8 cellular contexts compared by ENCODE assay signal in the genomic region with DNA sequence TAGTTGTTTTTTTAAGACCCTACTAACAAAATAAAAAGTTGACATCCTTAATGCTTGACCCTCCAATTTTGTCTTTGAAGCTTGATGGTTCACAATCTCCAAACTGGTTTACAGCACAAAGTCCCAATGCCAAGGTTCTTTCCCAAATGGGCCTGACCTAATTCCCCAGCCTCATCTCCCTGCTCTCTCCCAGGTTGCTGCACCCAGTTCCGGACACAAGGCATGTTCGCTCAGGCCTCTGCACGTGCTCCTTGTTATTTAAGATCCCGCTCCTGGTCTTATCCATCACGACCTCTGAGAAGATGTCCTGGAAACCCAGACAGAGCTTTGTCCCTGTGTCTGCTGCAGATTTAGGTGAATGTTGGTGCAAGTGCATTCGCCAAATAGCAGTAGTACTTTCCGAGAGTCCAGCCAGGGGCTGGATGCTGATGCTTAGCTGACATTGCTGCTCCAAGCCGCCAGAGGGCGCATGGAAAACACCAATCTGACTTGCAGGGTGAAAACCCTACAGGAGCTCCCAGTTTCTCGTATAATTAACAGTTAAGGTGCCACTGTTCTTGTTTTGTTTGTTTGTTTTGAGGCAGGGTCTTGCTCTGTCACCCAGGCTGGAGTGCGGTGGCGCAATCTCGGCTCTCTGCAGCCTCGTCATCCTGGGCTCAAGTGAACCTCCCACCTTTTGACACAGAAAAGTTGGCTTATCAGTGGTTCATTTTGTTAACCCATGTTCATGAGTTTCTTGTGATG. TPM values are rescaled to one million over a fixed set of nuclear protein-coding genes. Genes with fewer than 3 reads are reported as not detected.
A peak's percentile ranks its signal among the peaks of the same experiment; 100 is the strongest.
DNase-seq lines count a peak whose midpoint lies in the region; ATAC-seq and TF ChIP-seq lines count a peak whose summit lies in the region.

No MANE protein-coding gene starts in this region.

- TF ChIP-seq CTCF in HCT116 (IDR thresholded peaks at IDR 0.05 in 2 of 3, conservative IDR thresholded peaks at IDR 0.05 in 1 of 3; ENCODE audit: borderline replicate concordance in 1 of 3, insufficient read depth in 1 of 3, low read depth in 2 of 3, low read length in 2 of 3), result peak; percentile 92 to 93 (median 92)

- POLR2A ChIA-PET in HCT116 (lab: Charles Lee), result interaction anchor here (0.8 to 1.0 kb wide), 2 partner anchors 16 to 73 kb away, joined by 3 to 9 read pairs; no protein-coding TSS in a partner anchor
- POLR2A ChIA-PET in activated CD4-positive, alpha-beta memory T cell treated with anti-CD3 and anti-CD28 coated beads, Interleukin-2, amount 10 ng/mL, durations not matched to agents 7 days and 5 days (lab: Charles Lee), result interaction anchor here (0.9 to 2.5 kb wide), 13 partner anchors 8 to 150 kb away, joined by 3 to 15 read pairs (median 4); a partner anchor contains a TSS

- H3K4me3 Mint-ChIP-seq in activated CD4-positive, alpha-beta memory T cell treated with anti-CD3 and anti-CD28 coated beads, Interleukin-2, amount 10 ng/mL, durations not matched to agents 7 days and 5 days, result no peak overlapping the region
- H3K4me3 Mint-ChIP-seq in memory B cell, result no peak overlapping the region

- DNase-seq in CD1c-positive myeloid dendritic cell (ENCODE audit: extremely low spot score) (peak; percentile 88), HCT116 (ENCODE audit: low read depth, low spot score) (peak; percentile 53), NCI-H748 treated with DMSO at 0.1 percent for 48 hours (lab: John Stamatoyannopoulos, UW) (peak; percentile 64), memory B cell (ENCODE audit: low spot score in 2 of 2) (peak; percentile 70 to 78)
- DNase-seq in activated CD4-positive, alpha-beta memory T cell treated with anti-CD3 and anti-CD28 coated beads, Interleukin-2, amount 10 ng/mL, durations not matched to agents 7 days and 5 days, result peak; percentile 82
- peak; percentile 75 for DNase-seq in effector CD4-positive, alpha-beta T cell
- DNase-seq in stimulated activated CD8-positive, alpha-beta memory T cell treated with anti-CD3 and anti-CD28 coated beads, Interleukin-15, amount 100 ng/mL, for 4 hours (ENCODE audit: low read depth in 2 of 2), result peak; percentile 45 to 58

- H3K9ac ChIP-seq in HCT116 (ENCODE audit: low read length), result no peak overlapping the region

- CTCF ChIA-PET in HCT116 (lab: Charles Lee), result interaction anchor here (0.6 to 5.2 kb wide), 27 partner anchors 8 to 363 kb away, joined by 3 to 225 read pairs (median 6); a partner anchor contains a TSS
- CTCF ChIA-PET in activated CD4-positive, alpha-beta memory T cell treated with anti-CD3 and anti-CD28 coated beads, Interleukin-2, amount 10 ng/mL, durations not matched to agents 7 days and 5 days (lab: Charles Lee), result interaction anchor here (0.7 to 9.3 kb wide), 41 partner anchors 10 to 363 kb away, joined by 3 to 193 read pairs (median 5); a partner anchor contains a TSS

- peaks cover 25% of the 10 kb centered on the region for H3K4me1 Mint-ChIP-seq in activated CD4-positive, alpha-beta memory T cell treated with anti-CD3 and anti-CD28 coated beads, Interleukin-2, amount 10 ng/mL, durations not matched to agents 7 days and 5 days
- H3K4me1 Mint-ChIP-seq in memory B cell, result peaks cover 7% of the 10 kb centered on the region

- no peaks in the 10 kb centered on the region for H3K36me3 Mint-ChIP-seq in activated CD4-positive, alpha-beta memory T cell treated with anti-CD3 and anti-CD28 coated beads, Interleukin-2, amount 10 ng/mL, durations not matched to agents 7 days and 5 days (ENCODE audit: low read depth)
- no peaks in the 10 kb centered on the region for H3K36me3 Mint-ChIP-seq in memory B cell

- H3K9me3 ChIP-seq in HCT116 (ENCODE audit: control insufficient read depth in 1 of 2, insufficient read depth in 1 of 2, low read depth in 1 of 2, low read length in 2 of 2), result no peaks in the 10 kb centered on the region

- intact Hi-C loops in HCT116 (cut with micrococcal nuclease), result loop anchor here (1.0 kb wide), 1 partner anchor 72 kb away; no protein-coding TSS in a partner anchor

- H3K4me3 ChIP-seq in HCT116 (replicated peaks in 1 of 2; ENCODE audit: low read depth in 1 of 2, low read length in 2 of 2), result no peak overlapping the region

- no peak overlapping the region for H3K27ac Mint-ChIP-seq in activated CD4-positive, alpha-beta memory T cell treated with anti-CD3 and anti-CD28 coated beads, Interleukin-2, amount 10 ng/mL, durations not matched to agents 7 days and 5 days
- H3K27ac Mint-ChIP-seq in memory B cell, result no peak overlapping the region

- no peaks in the 10 kb centered on the region for H3K36me3 ChIP-seq in HCT116 (ENCODE audit: control insufficient read depth in 1 of 2, insufficient read depth in 2 of 2, low read length in 2 of 2)

- RAD21 ChIA-PET in HCT116 (lab: Charles Lee; ENCODE audit: low non-redundant PET in 1 of 2, low total read pairs in 2 of 2, uncharacterized antibody in 2 of 2, unreplicated experiment in 2 of 2), result interaction anchor here (0.7 to 2.6 kb wide), 7 partner anchors 57 to 77 kb away, joined by 3 to 32 read pairs (median 4); a partner anchor contains a TSS

- BruUV-seq in HCT116 (replicated peaks; lab: Mats Ljungman, UMichigan), result no TSS peak

- peaks cover 0 to 3% of the 10 kb centered on the region in 2 experiments; a peak in 1 of 4 replicates for H3K4me1 ChIP-seq in HCT116 (ENCODE audit: control insufficient read depth in 1 of 2, insufficient read depth in 2 of 2, low read length in 2 of 2)

- H3K9me2 ChIP-seq in HCT116 (ENCODE audit: insufficient read depth), result no peaks in the 10 kb centered on the region

- H2AFZ ChIP-seq in HCT116 (ENCODE audit: low read depth, low read length, poor library complexity, severe bottlenecking), result peak overlapping the region; percentile 85

- H3K27ac ChIP-seq in HCT116 (ENCODE audit: low read depth, low read length), result no peak overlapping the region

- ATAC-seq in HCT116, result peak; percentile 92
- peak; percentile 93 for ATAC-seq in memory B cell (ENCODE audit: low read depth)
- no peak for ATAC-seq in HG03521 (IDR thresholded peaks at IDR 0.05; ENCODE audit: unreplicated experiment)

- no peaks in the 10 kb centered on the region for H4K20me1 ChIP-seq in HCT116 (ENCODE audit: insufficient read depth)

- H3K27me3 Mint-ChIP-seq in activated CD4-positive, alpha-beta memory T cell treated with anti-CD3 and anti-CD28 coated beads, Interleukin-2, amount 10 ng/mL, durations not matched to agents 7 days and 5 days, result no peaks in the 10 kb centered on the region
- no peaks in the 10 kb centered on the region for H3K27me3 Mint-ChIP-seq in memory B cell

- peaks cover 2% of the 10 kb centered on the region for H3K9me3 Mint-ChIP-seq in activated CD4-positive, alpha-beta memory T cell treated with anti-CD3 and anti-CD28 coated beads, Interleukin-2, amount 10 ng/mL, durations not matched to agents 7 days and 5 days
- no peaks in the 10 kb centered on the region for H3K9me3 Mint-ChIP-seq in memory B cell

- no peaks in the 10 kb centered on the region for H3K79me2 ChIP-seq in HCT116 (ENCODE audit: insufficient read depth, low read length)

- TF ChIP-seq RAD21 in HCT116 (IDR thresholded peaks at IDR 0.05; ENCODE audit: low read depth), result peak; percentile 96

- peak overlapping the region; percentile 31 for H3K4me2 ChIP-seq in HCT116 (ENCODE audit: low read length)

- H3K27me3 ChIP-seq in HCT116 (ENCODE audit: insufficient read depth, low read length), result no peaks in the 10 kb centered on the region

- TF ChIP-seq POLR2A in HCT116 (IDR thresholded peaks at IDR 0.05; ENCODE audit: borderline replicate concordance, extremely low read depth, insufficient read depth, insufficient read length), result no peak

TF ChIP-seq in HCT116, 20 proteins besides CTCF, POLR2A, EP300 and RAD21 (continues in another document):
- TF ChIP-seq POLR2AphosphoS5 (IDR thresholded peaks at IDR 0.05; ENCODE audit: low read depth, low read length), result no peak
- TF ChIP-seq EGR1 (IDR thresholded peaks at IDR 0.05; ENCODE audit: low read depth), result no peak
- no peak for TF ChIP-seq SIN3A (IDR thresholded peaks at IDR 0.05; ENCODE audit: low read depth)
- TF ChIP-seq ZFX (IDR thresholded peaks at IDR 0.05), result no peak
- TF ChIP-seq, protein P1, sequence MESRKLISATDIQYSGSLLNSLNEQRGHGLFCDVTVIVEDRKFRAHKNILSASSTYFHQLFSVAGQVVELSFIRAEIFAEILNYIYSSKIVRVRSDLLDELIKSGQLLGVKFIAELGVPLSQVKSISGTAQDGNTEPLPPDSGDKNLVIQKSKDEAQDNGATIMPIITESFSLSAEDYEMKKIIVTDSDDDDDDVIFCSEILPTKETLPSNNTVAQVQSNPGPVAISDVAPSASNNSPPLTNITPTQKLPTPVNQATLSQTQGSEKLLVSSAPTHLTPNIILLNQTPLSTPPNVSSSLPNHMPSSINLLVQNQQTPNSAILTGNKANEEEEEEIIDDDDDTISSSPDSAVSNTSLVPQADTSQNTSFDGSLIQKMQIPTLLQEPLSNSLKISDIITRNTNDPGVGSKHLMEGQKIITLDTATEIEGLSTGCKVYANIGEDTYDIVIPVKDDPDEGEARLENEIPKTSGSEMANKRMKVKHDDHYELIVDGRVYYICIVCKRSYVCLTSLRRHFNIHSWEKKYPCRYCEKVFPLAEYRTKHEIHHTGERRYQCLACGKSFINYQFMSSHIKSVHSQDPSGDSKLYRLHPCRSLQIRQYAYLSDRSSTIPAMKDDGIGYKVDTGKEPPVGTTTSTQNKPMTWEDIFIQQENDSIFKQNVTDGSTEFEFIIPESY (IDR thresholded peaks at IDR 0.05; ENCODE audit: extremely low read depth, insufficient replicate concordance, low read length), result no peak
- no peak for TF ChIP-seq EZH2 (IDR thresholded peaks at IDR 0.05)

RNA-seq across cellular contexts. Expression of a gene that starts 18.5 kb away (rescaled TPM):
- total RNA-seq in HCT116 (2021; ENCODE audit: unreplicated experiment), result 3.6 TPM
- 6.3 and 9.4 TPM in 2 replicates for polyA plus RNA-seq in HCT116 (2012)
- 1 to 10 TPM in 1 of 2 experiments, under 1 TPM in 1; 0.63 to 1.0 TPM for total RNA-seq in activated CD4-positive, alpha-beta memory T cell treated with anti-CD3 and anti-CD28 coated beads, Interleukin-2, amount 10 ng/mL, durations not matched to agents 7 days and 5 days

RNA-seq across cellular contexts. Expression of a gene that starts 32.2 kb away (rescaled TPM):
- total RNA-seq in HCT116 (2021; ENCODE audit: unreplicated experiment), result not detected
- polyA plus RNA-seq in HCT116 (2012), result not detected in 2 replicates
- not detected for total RNA-seq in activated CD4-positive, alpha-beta memory T cell treated with anti-CD3 and anti-CD28 coated beads, Interleukin-2, amount 10 ng/mL, durations not matched to agents 7 days and 5 days

RNA-seq across cellular contexts. Expression of a gene that starts 57.6 kb away (rescaled TPM):
- total RNA-seq in HCT116 (2021; ENCODE audit: unreplicated experiment), result 15.5 TPM
- 12.0 and 14.3 TPM in 2 replicates for polyA plus RNA-seq in HCT116 (2012)
- total RNA-seq in activated CD4-positive, alpha-beta memory T cell treated with anti-CD3 and anti-CD28 coated beads, Interleukin-2, amount 10 ng/mL, durations not matched to agents 7 days and 5 days, result 10 to 100 TPM; 12.0 to 15.2 TPM
